Comparison of ENCODE assay signal across 1 cellular context in genomic region chr14:54348001-54348611, GRCh38.
A peak's percentile ranks its signal among the peaks of the same experiment; 100 is the strongest.
TF ChIP-seq lines count a peak whose summit lies in the region.

No MANE protein-coding gene starts in this region.

TF ChIP-seq in HepG2, 621 proteins besides CTCF, POLR2A, EP300 and RAD21 (continued from another document and continues in another):
- TF ChIP-seq XRCC5 (optimal IDR thresholded peaks at IDR 0.05; ENCODE audit: low read length) (no peak), ARID3A (IDR thresholded peaks at IDR 0.05; ENCODE audit: low read depth, low read length) (peak; percentile 51; the same call in 1 of the 2 replicates), MIXL1 (CRISPR knock-in tag; IDR thresholded peaks at IDR 0.05) (peak; percentile 56; the same call in 1 of the 2 replicates), ZNF18 (CRISPR knock-in tag; IDR thresholded peaks at IDR 0.05; ENCODE audit: insufficient replicate concordance) (no peak), ZNF207 (IDR thresholded peaks at IDR 0.05; ENCODE audit: borderline replicate concordance) (no peak), NRL (CRISPR knock-in tag; IDR thresholded peaks at IDR 0.05; ENCODE audit: borderline replicate concordance) (no peak), ZNF512B (CRISPR knock-in tag; IDR thresholded peaks at IDR 0.05; ENCODE audit: borderline replicate concordance) (no peak), THAP11 (CRISPR knock-in tag; IDR thresholded peaks at IDR 0.05) (peak; percentile 22; the same call in 1 of the 2 replicates), DPF2 (CRISPR knock-in tag; IDR thresholded peaks at IDR 0.05; ENCODE audit: borderline replicate concordance, low read depth) (no peak), RFX5 (IDR thresholded peaks at IDR 0.05; ENCODE audit: low read depth, low read length) (no peak), ZNF761 (CRISPR knock-in tag; conservative IDR thresholded peaks at IDR 0.05) (no peak), GATAD2A (CRISPR knock-in tag; IDR thresholded peaks at IDR 0.05) (0 out of 2 replicates have a peak, but pooled peaks have one; percentile 28), ZNF121 (CRISPR knock-in tag; IDR thresholded peaks at IDR 0.05) (no peak), MXD4 (CRISPR knock-in tag; IDR thresholded peaks at IDR 0.05) (no peak), RBM39 (IDR thresholded peaks at IDR 0.05; ENCODE audit: low read depth, low read length, poor library complexity, severe bottlenecking) (no peak), ZNF605 (CRISPR knock-in tag; IDR thresholded peaks at IDR 0.05) (no peak), RCOR2 (CRISPR knock-in tag; IDR thresholded peaks at IDR 0.05) (no peak), PHF21A (CRISPR knock-in tag; IDR thresholded peaks at IDR 0.05) (no peak), HDAC1 (CRISPR knock-in tag; IDR thresholded peaks at IDR 0.05) (no peak), MBD4 (IDR thresholded peaks at IDR 0.05; ENCODE audit: borderline replicate concordance, low read length) (no peak), IKZF1 (IDR thresholded peaks at IDR 0.05) (no peak), SOX6 (IDR thresholded peaks at IDR 0.05) (no peak), SOX6 (CRISPR knock-in tag; IDR thresholded peaks at IDR 0.05) (peak; percentile 36; the same call in 1 of the 2 replicates), ZSCAN22 (CRISPR knock-in tag; IDR thresholded peaks at IDR 0.05) (no peak), ZNF546 (CRISPR knock-in tag; conservative IDR thresholded peaks at IDR 0.05) (no peak), ZNF562 (CRISPR knock-in tag; IDR thresholded peaks at IDR 0.05; ENCODE audit: borderline replicate concordance) (no peak), FOXA3 (CRISPR knock-in tag; IDR thresholded peaks at IDR 0.05) (0 out of 2 replicates have a peak, but pooled peaks have one; percentile 13), SNRNP70 (IDR thresholded peaks at IDR 0.05; ENCODE audit: low read depth, low read length) (no peak), NFIB (CRISPR knock-in tag; IDR thresholded peaks at IDR 0.05; ENCODE audit: borderline replicate concordance) (no peak), ZBED4 (CRISPR knock-in tag; IDR thresholded peaks at IDR 0.05; ENCODE audit: borderline replicate concordance) (0 out of 2 replicates have a peak, but pooled peaks have one; percentile 37), TGIF2 (CRISPR knock-in tag; IDR thresholded peaks at IDR 0.05) (no peak), PAF1 (CRISPR knock-in tag; IDR thresholded peaks at IDR 0.05) (no peak), SMC3 (IDR thresholded peaks at IDR 0.05; ENCODE audit: low read length) (peak; percentile 92), STAG1 (CRISPR knock-in tag; IDR thresholded peaks at IDR 0.05) (peak; percentile 98), PHF8 (CRISPR knock-in tag; IDR thresholded peaks at IDR 0.05) (no peak), BCL6 (CRISPR knock-in tag; IDR thresholded peaks at IDR 0.05) (0 out of 2 replicates have a peak, but pooled peaks have one; percentile 15), ZNF616 (CRISPR knock-in tag; IDR thresholded peaks at IDR 0.05; ENCODE audit: low read depth) (no peak), SKI (IDR thresholded peaks at IDR 0.05; ENCODE audit: partially characterized antibody) (no peak), ZBTB20 (CRISPR knock-in tag; IDR thresholded peaks at IDR 0.05; ENCODE audit: borderline replicate concordance, low read depth) (no peak), ZNF784 (CRISPR knock-in tag; IDR thresholded peaks at IDR 0.05; ENCODE audit: borderline replicate concordance) (no peak), ZC3H13 (CRISPR knock-in tag; IDR thresholded peaks at IDR 0.05) (no peak)
- TF ChIP-seq, protein P1, sequence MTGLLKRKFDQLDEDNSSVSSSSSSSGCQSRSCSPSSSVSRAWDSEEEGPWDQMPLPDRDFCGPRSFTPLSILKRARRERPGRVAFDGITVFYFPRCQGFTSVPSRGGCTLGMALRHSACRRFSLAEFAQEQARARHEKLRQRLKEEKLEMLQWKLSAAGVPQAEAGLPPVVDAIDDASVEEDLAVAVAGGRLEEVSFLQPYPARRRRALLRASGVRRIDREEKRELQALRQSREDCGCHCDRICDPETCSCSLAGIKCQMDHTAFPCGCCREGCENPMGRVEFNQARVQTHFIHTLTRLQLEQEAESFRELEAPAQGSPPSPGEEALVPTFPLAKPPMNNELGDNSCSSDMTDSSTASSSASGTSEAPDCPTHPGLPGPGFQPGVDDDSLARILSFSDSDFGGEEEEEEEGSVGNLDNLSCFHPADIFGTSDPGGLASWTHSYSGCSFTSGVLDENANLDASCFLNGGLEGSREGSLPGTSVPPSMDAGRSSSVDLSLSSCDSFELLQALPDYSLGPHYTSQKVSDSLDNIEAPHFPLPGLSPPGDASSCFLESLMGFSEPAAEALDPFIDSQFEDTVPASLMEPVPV (CRISPR knock-in tag; IDR thresholded peaks at IDR 0.05) = no peak
- TF ChIP-seq, protein P2, sequence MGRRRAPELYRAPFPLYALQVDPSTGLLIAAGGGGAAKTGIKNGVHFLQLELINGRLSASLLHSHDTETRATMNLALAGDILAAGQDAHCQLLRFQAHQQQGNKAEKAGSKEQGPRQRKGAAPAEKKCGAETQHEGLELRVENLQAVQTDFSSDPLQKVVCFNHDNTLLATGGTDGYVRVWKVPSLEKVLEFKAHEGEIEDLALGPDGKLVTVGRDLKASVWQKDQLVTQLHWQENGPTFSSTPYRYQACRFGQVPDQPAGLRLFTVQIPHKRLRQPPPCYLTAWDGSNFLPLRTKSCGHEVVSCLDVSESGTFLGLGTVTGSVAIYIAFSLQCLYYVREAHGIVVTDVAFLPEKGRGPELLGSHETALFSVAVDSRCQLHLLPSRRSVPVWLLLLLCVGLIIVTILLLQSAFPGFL (CRISPR knock-in tag; IDR thresholded peaks at IDR 0.05) = no peak
- TF ChIP-seq, protein P3, sequence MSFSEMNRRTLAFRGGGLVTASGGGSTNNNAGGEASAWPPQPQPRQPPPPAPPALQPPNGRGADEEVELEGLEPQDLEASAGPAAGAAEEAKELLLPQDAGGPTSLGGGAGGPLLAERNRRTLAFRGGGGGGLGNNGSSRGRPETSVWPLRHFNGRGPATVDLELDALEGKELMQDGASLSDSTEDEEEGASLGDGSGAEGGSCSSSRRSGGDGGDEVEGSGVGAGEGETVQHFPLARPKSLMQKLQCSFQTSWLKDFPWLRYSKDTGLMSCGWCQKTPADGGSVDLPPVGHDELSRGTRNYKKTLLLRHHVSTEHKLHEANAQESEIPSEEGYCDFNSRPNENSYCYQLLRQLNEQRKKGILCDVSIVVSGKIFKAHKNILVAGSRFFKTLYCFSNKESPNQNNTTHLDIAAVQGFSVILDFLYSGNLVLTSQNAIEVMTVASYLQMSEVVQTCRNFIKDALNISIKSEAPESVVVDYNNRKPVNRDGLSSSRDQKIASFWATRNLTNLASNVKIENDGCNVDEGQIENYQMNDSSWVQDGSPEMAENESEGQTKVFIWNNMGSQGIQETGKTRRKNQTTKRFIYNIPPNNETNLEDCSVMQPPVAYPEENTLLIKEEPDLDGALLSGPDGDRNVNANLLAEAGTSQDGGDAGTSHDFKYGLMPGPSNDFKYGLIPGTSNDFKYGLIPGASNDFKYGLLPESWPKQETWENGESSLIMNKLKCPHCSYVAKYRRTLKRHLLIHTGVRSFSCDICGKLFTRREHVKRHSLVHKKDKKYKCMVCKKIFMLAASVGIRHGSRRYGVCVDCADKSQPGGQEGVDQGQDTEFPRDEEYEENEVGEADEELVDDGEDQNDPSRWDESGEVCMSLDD (CRISPR knock-in tag; IDR thresholded peaks at IDR 0.05; ENCODE audit: borderline replicate concordance) = no peak
- TF ChIP-seq, protein P4, sequence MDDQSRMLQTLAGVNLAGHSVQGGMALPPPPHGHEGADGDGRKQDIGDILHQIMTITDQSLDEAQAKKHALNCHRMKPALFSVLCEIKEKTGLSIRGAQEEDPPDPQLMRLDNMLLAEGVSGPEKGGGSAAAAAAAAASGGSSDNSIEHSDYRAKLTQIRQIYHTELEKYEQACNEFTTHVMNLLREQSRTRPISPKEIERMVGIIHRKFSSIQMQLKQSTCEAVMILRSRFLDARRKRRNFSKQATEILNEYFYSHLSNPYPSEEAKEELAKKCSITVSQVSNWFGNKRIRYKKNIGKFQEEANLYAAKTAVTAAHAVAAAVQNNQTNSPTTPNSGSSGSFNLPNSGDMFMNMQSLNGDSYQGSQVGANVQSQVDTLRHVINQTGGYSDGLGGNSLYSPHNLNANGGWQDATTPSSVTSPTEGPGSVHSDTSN (CRISPR knock-in tag; IDR thresholded peaks at IDR 0.05; ENCODE audit: borderline replicate concordance) = no peak
